In genomic region chr20:19734811-19735210, GRCh38 we compare ENCODE assay signal across 21 cellular contexts. TPM values are rescaled to one million over a fixed set of nuclear protein-coding genes. Genes with fewer than 3 reads are reported as not detected.
A peak's percentile ranks its signal among the peaks of the same experiment; 100 is the strongest.
DNase-seq lines count a peak whose midpoint lies in the region; ATAC-seq, FAIRE-seq and TF ChIP-seq lines count a peak whose summit lies in the region.
"Had no signal": no experiment of that assay in that cellular context is flagged by ENCODE, and none has a peak within 500 bp of the region (broad histone marks: within the 10 kb centered on the region; RNA-seq: fewer than 3 reads in every experiment).

No MANE protein-coding gene starts in this region.

- no peak for TF ChIP-seq RAD21 in A549 (conservative IDR thresholded peaks at IDR 0.05 in 1 of 2, IDR thresholded peaks at IDR 0.05 in 1 of 2)

- no peak overlapping the region for H3K18ac ChIP-seq in neuronal stem cell (ENCODE audit: low read length)

- H2BK120ac ChIP-seq in neuronal stem cell (ENCODE audit: low read depth, low read length), result no peak overlapping the region

- no peak overlapping the region for H2BK5ac ChIP-seq in neuronal stem cell (ENCODE audit: low read length)

- H3K9me3 Mint-ChIP-seq in glutamatergic neuron (ENCODE audit: unreplicated experiment), result peaks cover 3% of the 10 kb centered on the region
- H3K9me3 Mint-ChIP-seq: activated B cell treated with CpG ODN at 0.5 μM for 24 hours, naive B cell had no signal

- FAIRE-seq in A549 (lab: Jason Lieb, UNC), result no peak
- FAIRE-seq in urothelium cell line (lab: Jason Lieb, UNC), result no peak
- FAIRE-seq: colon, H1 had no signal

- H3K27me3 ChIP-seq in neuronal stem cell (ENCODE audit: control insufficient read depth in 3 of 3, insufficient read depth in 3 of 3, low read depth in 1 of 3, low read length in 3 of 3), result no peaks in the 10 kb centered on the region
- H3K27me3 ChIP-seq: upper lobe of left lung had no signal

- no peak for TF ChIP-seq POLR2A in A549 (IDR thresholded peaks at IDR 0.05; ENCODE audit: low read length)

- no peak overlapping the region for H4K91ac ChIP-seq in neuronal stem cell (ENCODE audit: low read depth, low read length, poor library complexity)

- peak overlapping the region; percentile 78 to 84 for H3K27ac ChIP-seq in A549
- H3K27ac ChIP-seq in RWPE1, result peak overlapping the region; percentile 21; the same call in 1 of the 2 replicates
- no peak overlapping the region for H3K27ac ChIP-seq in neuronal stem cell (replicated peaks; ENCODE audit: low read length)

- H3K23ac ChIP-seq in neuronal stem cell (ENCODE audit: low read depth, low read length, poor library complexity), result no peak overlapping the region

- ATAC-seq in A549 (no peak), GM19351 (IDR thresholded peaks at IDR 0.05; ENCODE audit: unreplicated experiment) (no peak)

- H2AK5ac ChIP-seq in neuronal stem cell (ENCODE audit: low read depth, low read length), result no peak overlapping the region

- H3K4me1 Mint-ChIP-seq in glutamatergic neuron (ENCODE audit: low read depth, unreplicated experiment), result peaks cover 34% of the 10 kb centered on the region

- no peaks in the 10 kb centered on the region for H3K36me3 ChIP-seq in neuronal stem cell (replicated peaks in 1 of 2; ENCODE audit: control insufficient read depth in 2 of 2, insufficient read depth in 2 of 2, low read length in 2 of 2)
- H3K36me3 ChIP-seq: upper lobe of left lung had no signal

- H3K79me1 ChIP-seq in neuronal stem cell (ENCODE audit: low read depth, low read length), result no peaks in the 10 kb centered on the region

- no peak overlapping the region for H3K9ac ChIP-seq in neuronal stem cell (ENCODE audit: low read depth, low read length, poor library complexity)

- 90% methylated on average over 1 of the region's 1 CpG for WGBS in A549 (ENCODE audit: missing lambda C conversion rate)
- WGBS in neuronal stem cell (ENCODE audit: extremely low coverage in 2 of 2, insufficient read length in 2 of 2, insufficient replicate concordance in 1 of 2), 2 donors, result no CpG with 5 or more reads among the region's 1 CpG

- H3K4me3 Mint-ChIP-seq in glutamatergic neuron (ENCODE audit: unreplicated experiment), result peak overlapping the region; percentile 58
- H3K4me3 Mint-ChIP-seq: activated B cell treated with CpG ODN at 0.5 μM for 24 hours, naive B cell had no signal

- H3K4me1 ChIP-seq in A549, result peaks cover 39% of the 10 kb centered on the region
- peaks cover 0 to 21% of the 10 kb centered on the region in 2 donors for H3K4me1 ChIP-seq in neuronal stem cell (ENCODE audit: control insufficient read depth in 2 of 2, insufficient read depth in 1 of 2, low read depth in 1 of 2, low read length in 2 of 2)

- peaks cover 5% of the 10 kb centered on the region for H3K27me3 Mint-ChIP-seq in glutamatergic neuron (ENCODE audit: unreplicated experiment)

- H4K8ac ChIP-seq in neuronal stem cell (ENCODE audit: low read depth, low read length), result no peak overlapping the region

- peak overlapping the region; percentile 72 for H3K4me2 ChIP-seq in A549
- H3K4me2 ChIP-seq in neuronal stem cell (ENCODE audit: insufficient read depth, low read length, poor library complexity, severe bottlenecking), result no peak overlapping the region

- no peak for TF ChIP-seq CTCF in A549 (IDR thresholded peaks at IDR 0.05)
- no peak for TF ChIP-seq CTCF in RWPE1 (conservative IDR thresholded peaks at IDR 0.05; ENCODE audit: low read depth)
- TF ChIP-seq CTCF in glutamatergic neuron (IDR thresholded peaks at IDR 0.05; ENCODE audit: partially characterized antibody, unreplicated experiment), result no peak

- peak overlapping the region; percentile 65 for H2AFZ ChIP-seq in neuronal stem cell (ENCODE audit: low read length)

- no peak overlapping the region for H3K4me3 ChIP-seq in A549
- no peak overlapping the region for H3K4me3 ChIP-seq in neuronal stem cell (ENCODE audit: low read length in 2 of 2)
- H3K4me3 ChIP-seq: upper lobe of left lung had no signal

- H3K14ac ChIP-seq in neuronal stem cell (ENCODE audit: low read length), result no peak overlapping the region

- CTCF ChIA-PET in A549 (lab: Yijun Ruan, JAX) (interaction anchor here (0.8 kb wide), 1 partner anchor 45 kb away, joined by 4 read pairs; no protein-coding TSS in a partner anchor), RWPE1 (lab: Yijun Ruan, JAX) (interaction anchor here (0.6 kb wide), 1 partner anchor 1578 kb away, joined by 3 read pairs; no protein-coding TSS in a partner anchor)

- H3K36me3 Mint-ChIP-seq in glutamatergic neuron (ENCODE audit: unreplicated experiment), result no peaks in the 10 kb centered on the region
- H3K36me3 Mint-ChIP-seq: naive B cell had no signal

- H2BK12ac ChIP-seq in neuronal stem cell (ENCODE audit: low read length), result no peak overlapping the region

- peak overlapping the region; percentile 97 for H3K27ac Mint-ChIP-seq in glutamatergic neuron (ENCODE audit: unreplicated experiment)
- H3K27ac Mint-ChIP-seq: activated B cell treated with CpG ODN at 0.5 μM for 24 hours had no signal

- H3K9me3 ChIP-seq in A549 (no peaks in the 10 kb centered on the region), neuronal stem cell (replicated peaks in 1 of 2; ENCODE audit: control insufficient read depth in 2 of 2, insufficient read depth in 1 of 2, low read depth in 1 of 2, low read length in 2 of 2) (no peaks in the 10 kb centered on the region)
- H3K9me3 ChIP-seq: Caco-2, upper lobe of left lung had no signal

- POLR2A ChIA-PET in A549 (lab: Yijun Ruan, JAX), result interaction anchor here (1.3 kb wide), 1 partner anchor 23 kb away, joined by 6 read pairs; the partner anchor contains the start of gene RIN2
- POLR2A ChIA-PET in RWPE1 (lab: Yijun Ruan, JAX; ENCODE audit: low non-redundant PET), result no interaction called here

- DNase-seq in A549 (ENCODE audit: low read depth in 1 of 2, low spot score in 1 of 2) (no peak), RWPE1 (ENCODE audit: low spot score) (no peak), glutamatergic neuron (no peak), neuronal stem cell (ENCODE audit: low spot score) (no peak), iPS-NIHi7 (ENCODE audit: extremely low spot score) (no peak), urothelium cell line (ENCODE audit: low spot score) (no peak), NCI-H748 treated with DMSO at 0.1 percent for 48 hours (lab: John Stamatoyannopoulos, UW) (no peak)
- DNase-seq: activated B cell treated with CpG ODN at 0.5 μM for 24 hours; activated effector memory CD4-positive, alpha-beta T cell treated with Interleukin-2 at 50 U/mL for 16 hours; Caco-2; GF-D8; MM.1S; naive B cell; NCI-H187 treated with DMSO at 0.1 percent for 48 hours; NCI-H526 treated with DMSO at 0.1 percent for 48 hours; stimulated activated CD4-positive, alpha-beta T cell treated with anti-CD3 and anti-CD28 coated beads, Interleukin-4, amount 100 ng/mL, for 1 hour; stimulated activated CD8-positive, alpha-beta memory T cell treated with anti-CD3 and anti-CD28 coated beads, Interleukin-4, amount 100 ng/mL, for 48 hours had no signal

- no peak overlapping the region for H3K4ac ChIP-seq in neuronal stem cell (ENCODE audit: low read length)

- no peak for TF ChIP-seq EP300 in A549 (IDR thresholded peaks at IDR 0.05)

- H2BK15ac ChIP-seq in neuronal stem cell (ENCODE audit: low read length), result no peak overlapping the region

TF ChIP-seq in A549, 52 proteins besides CTCF, POLR2A, EP300 and RAD21 (continues in another document):
- TF ChIP-seq JUN (IDR thresholded peaks at IDR 0.05) (no peak), ESRRA (IDR thresholded peaks at IDR 0.05; ENCODE audit: borderline replicate concordance, low read length) (no peak), BCL3 (IDR thresholded peaks at IDR 0.05) (no peak), FOSB (CRISPR knock-in tag; IDR thresholded peaks at IDR 0.05) (no peak), CEBPB (IDR thresholded peaks at IDR 0.05) (no peak), HES2 (IDR thresholded peaks at IDR 0.05) (no peak), MAX (IDR thresholded peaks at IDR 0.05) (no peak), RFX5 (IDR thresholded peaks at IDR 0.05) (no peak), NR3C1 (IDR thresholded peaks at IDR 0.05) (no peak), KDM1A (IDR thresholded peaks at IDR 0.05; ENCODE audit: low read depth) (no peak), ZC3H11A (IDR thresholded peaks at IDR 0.05) (no peak), JUNB (IDR thresholded peaks at IDR 0.05) (no peak), HOXA7 (CRISPR knock-in tag; IDR thresholded peaks at IDR 0.05) (no peak), CHD2 (IDR thresholded peaks at IDR 0.05; ENCODE audit: low read length, partially characterized antibody) (no peak), HOXB5 (CRISPR knock-in tag; IDR thresholded peaks at IDR 0.05) (no peak), SREBF2 (IDR thresholded peaks at IDR 0.05) (no peak), FOSL2 (IDR thresholded peaks at IDR 0.05) (no peak), FOSL2 (CRISPR knock-in tag; IDR thresholded peaks at IDR 0.05) (no peak)

RNA-seq across cellular contexts. Expression of gene RIN2, which starts 23.2 kb away (rescaled TPM):
- polyA plus RNA-seq in A549 (2011; rRNA removed), result 34.7 and 36.3 TPM in 2 replicates
- 14.1 and 15.0 TPM in 2 replicates for polyA plus RNA-seq in A549 (2012; cell fraction: cytosol; rRNA removed)
- polyA plus RNA-seq in A549 (2012; cell fraction: nucleus; rRNA removed), result 13.0 and 15.5 TPM in 2 replicates
- polyA plus RNA-seq in A549 (2017; fragmentation: RNase III; extraction: RNeasy Plus Mini Kit Qiagen cat#74134 plus additional on column Dnase treatment), result 22.4 to 23.3 TPM (median 22.7 TPM) in 3 replicates
- 102 and 124 TPM in 2 replicates for polyA minus RNA-seq in A549 (2011; rRNA and poly(A)+ RNA removed)
- total RNA-seq in glutamatergic neuron (ENCODE audit: unreplicated experiment), result 108 TPM
- 5.9 TPM for polyA plus RNA-seq in neuronal stem cell (2013, experiment 1 of 2)
- 5.0 TPM for polyA plus RNA-seq in neuronal stem cell (2013, experiment 2 of 2)
